In the genomic region with DNA sequence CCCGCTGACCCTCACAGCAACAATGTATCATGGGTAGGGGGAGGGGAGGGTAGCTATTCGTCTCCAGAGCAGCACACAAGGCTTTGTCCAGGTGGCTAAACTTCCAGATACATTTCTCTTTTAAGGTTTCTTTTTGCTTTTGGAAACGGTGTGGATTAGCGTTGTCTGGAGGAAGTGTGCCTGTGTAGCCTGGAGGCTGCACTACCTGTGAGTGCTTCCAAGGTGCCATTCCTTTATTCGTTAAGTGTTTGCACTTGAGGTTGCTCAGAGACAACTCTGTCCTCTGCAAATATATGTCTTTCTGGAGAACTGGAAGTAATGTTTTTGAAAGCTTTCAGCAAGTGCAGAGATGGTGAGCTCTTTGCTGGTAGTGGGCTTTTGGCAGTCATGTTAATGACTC, we compare ENCODE assay signal across 2 cellular contexts. TPM values are rescaled to one million over a fixed set of nuclear protein-coding genes. Genes with fewer than 3 reads are reported as not detected.
"Had no signal": no experiment of that assay in that cellular context is flagged by ENCODE, and none has a peak within 500 bp of the region (broad histone marks: within the 10 kb centered on the region; RNA-seq: fewer than 3 reads in every experiment).

No MANE protein-coding gene starts in this region.

RNA-seq across cellular contexts. Expression of a gene that starts 53.1 kb away (rescaled TPM):
- total RNA-seq: G401, GM12878 had no signal
- polyA plus RNA-seq: GM12878 had no signal
